Comparison of ENCODE assay signal across 8 cellular contexts in genomic region chr3:134308350-134308891, GRCh38. TPM values are rescaled to one million over a fixed set of nuclear protein-coding genes. Genes with fewer than 3 reads are reported as not detected.
DNase-seq lines count a peak whose midpoint lies in the region; ATAC-seq and TF ChIP-seq lines count a peak whose summit lies in the region.

No MANE protein-coding gene starts in this region.

- no TSS peak for BruUV-seq in IMR-90 (replicated peaks; lab: Mats Ljungman, UMichigan)

- CTCF ChIA-PET in IMR-90 (lab: Yijun Ruan, JAX): interaction anchor here (0.7 to 3.2 kb wide), 12 partner anchors 26 to 185 kb away, joined by 3 to 38 read pairs (median 3); no protein-coding TSS in a partner anchor

- peak overlapping the region; percentile 97 for H2BK15ac ChIP-seq in IMR-90 (ENCODE audit: low read depth, low read length)

- H3K36me3 ChIP-seq in IMR-90 (ENCODE audit: control insufficient read depth, insufficient read depth, low read length) (no peaks in the 10 kb centered on the region), Peyer's patch (no peaks in the 10 kb centered on the region)

- peak overlapping the region; percentile 65 for H4K5ac ChIP-seq in IMR-90 (ENCODE audit: low read depth, low read length)

- WGBS in IMR-90 (ENCODE audit: extremely low coverage in 2 of 2, insufficient read length in 1 of 2), 2 experiments: 25% methylated on average over 2 of the region's 11 CpGs; no CpG with 5 or more reads in 1 of the 2 experiments

- H3K56ac ChIP-seq in IMR-90 (ENCODE audit: extremely low read depth, insufficient read depth, low read length): peak overlapping the region; percentile 74; the same call in 1 of the 2 replicates

- H3K4me2 ChIP-seq in IMR-90 (ENCODE audit: low read depth, low read length): peak overlapping the region; percentile 45

- peak overlapping the region; percentile 83 for H3K18ac ChIP-seq in IMR-90 (ENCODE audit: low read depth, low read length)

- dilution Hi-C loops in IMR-90 (cut with HindIII; ENCODE audit: low sequenced_read_pairs, unreplicated experiment): no loop called here

- H2AFZ ChIP-seq in IMR-90 (replicated peaks; ENCODE audit: low read length, poor library complexity): peak overlapping the region; percentile 97

- peak overlapping the region; percentile 87 for H2AK5ac ChIP-seq in IMR-90 (ENCODE audit: low read depth, low read length)

- no peak overlapping the region for H3K4me3 Mint-ChIP-seq in neural crest cell

- H3K9me3 ChIP-seq in IMR-90 (ENCODE audit: control insufficient read depth, insufficient read depth, low read length) (no peaks in the 10 kb centered on the region), Peyer's patch (no peaks in the 10 kb centered on the region)

- peak; percentile 44 for DNase-seq in NK-92 treated with Interleukin-12 subunit alpha and Interleukin-12 subunit beta, amount 100 ng/mL, for 24 hours (lab: John Stamatoyannopoulos, UW)
- no peak for DNase-seq in NK-92 (lab: John Stamatoyannopoulos, UW; ENCODE audit: unreplicated experiment)
- peak; percentile 76 for DNase-seq in IMR-90
- DNase-seq in Peyer's patch: peak; percentile 65 to 91 (median 86)
- peak; percentile 52 for DNase-seq in activated T-helper 1 cell treated with Interleukin-2 at 50 U/mL for 16 hours (ENCODE audit: low read depth)
- peak; percentile 85 for DNase-seq in fibroblast of mammary gland (ENCODE audit: low read depth)
- peak; percentile 88 for DNase-seq in neural crest cell (ENCODE audit: low read depth, low spot score)
- DNase-seq in stimulated activated naive CD8-positive, alpha-beta T cell treated with anti-CD3 and anti-CD28 coated beads, Interleukin-15, Interleukin-2, amounts not matched to agents 100 U/mL and 50 U/mL, for 24 hours: peak; percentile 79

- peak overlapping the region; percentile 82 for H3K14ac ChIP-seq in IMR-90 (replicated peaks; ENCODE audit: low read depth, low read length)

- peak overlapping the region; percentile 99 for H2BK120ac ChIP-seq in IMR-90 (ENCODE audit: low read depth, low read length)

- TF ChIP-seq POLR2A in IMR-90 (IDR thresholded peaks at IDR 0.05; ENCODE audit: low read depth, low read length) (peak; percentile 65), Peyer's patch (IDR thresholded peaks at IDR 0.05) (no peak)

- H4K20me1 ChIP-seq in IMR-90 (ENCODE audit: insufficient read depth, low read length): no peaks in the 10 kb centered on the region

- intact Hi-C loops in IMR-90 (cut with micrococcal nuclease): loop anchor here (1.0 to 2.0 kb wide), 5 partner anchors 50 to 332 kb away; no protein-coding TSS in a partner anchor

- peaks cover 14% of the 10 kb centered on the region for H3K9me1 ChIP-seq in IMR-90 (ENCODE audit: insufficient read depth, low read length)

- peak overlapping the region; percentile 98 for H3K4ac ChIP-seq in IMR-90 (ENCODE audit: low read depth, low read length)

- no peaks in the 10 kb centered on the region for H3K9me3 Mint-ChIP-seq in neural crest cell

- in situ Hi-C loops in IMR-90 (cut with MboI; ENCODE audit: low sequenced_read_pairs): loop anchor here (5.0 to 10.0 kb wide), 3 partner anchors 96 to 374 kb away; no protein-coding TSS in a partner anchor

- H2AK9ac ChIP-seq in IMR-90 (replicated peaks; ENCODE audit: low read depth, low read length, poor library complexity): peak overlapping the region; percentile 98

- H3K4me1 ChIP-seq in IMR-90 (ENCODE audit: control insufficient read depth, insufficient read depth, low read length) (peaks cover 26% of the 10 kb centered on the region), Peyer's patch (peaks cover 7 to 22% (median 15%) of the 10 kb centered on the region in 4 donors)

- H3K4me3 ChIP-seq in IMR-90 (ENCODE audit: insufficient read depth, low read depth, low read length): peak overlapping the region; percentile 5; the same call in 1 of the 2 replicates
- H3K4me3 ChIP-seq in Peyer's patch: no peak overlapping the region
- no peak overlapping the region for H3K4me3 ChIP-seq in fibroblast of mammary gland (ENCODE audit: control insufficient read depth, low read depth, low read length)

- ATAC-seq in IMR-90 (ENCODE audit: low read depth): peak; percentile 77
- ATAC-seq in stimulated activated naive CD8-positive, alpha-beta T cell treated with anti-CD3 and anti-CD28 coated beads, Interleukin-15, Interleukin-2, amounts not matched to agents 100 U/mL and 50 U/mL, for 24 hours: peak; percentile 70

- peaks cover 20% of the 10 kb centered on the region for H3K4me1 Mint-ChIP-seq in neural crest cell

- peaks cover 3% of the 10 kb centered on the region for H3K27me3 Mint-ChIP-seq in neural crest cell (ENCODE audit: low read depth)

- TF ChIP-seq CTCF in IMR-90 (conservative IDR thresholded peaks at IDR 0.05; ENCODE audit: low read depth, low read length): peak; percentile 99
- peak; percentile 81 to 99 (median 96) for TF ChIP-seq CTCF in Peyer's patch (IDR thresholded peaks at IDR 0.05)
- TF ChIP-seq CTCF in fibroblast of mammary gland (conservative IDR thresholded peaks at IDR 0.05; ENCODE audit: control insufficient read depth, insufficient read depth, low read depth, low read length): peak; percentile 99
- peak; percentile 100 for TF ChIP-seq CTCF in neural crest cell (conservative IDR thresholded peaks at IDR 0.05)

- TF ChIP-seq RAD21 in IMR-90 (IDR thresholded peaks at IDR 0.05; ENCODE audit: low read length): peak; percentile 99

- peak overlapping the region; percentile 99 for H4K91ac ChIP-seq in IMR-90 (ENCODE audit: insufficient read depth, low read depth, low read length)

- peak overlapping the region; percentile 38 for H3K9ac ChIP-seq in IMR-90 (ENCODE audit: low read depth, low read length)

- POLR2A ChIA-PET in IMR-90 (lab: Charles Lee; ENCODE audit: unreplicated experiment): no interaction called here

- peaks cover 4 to 40% of the 10 kb centered on the region in 2 experiments; a peak in 3 of 4 replicates for H3K79me1 ChIP-seq in IMR-90 (ENCODE audit: low read depth in 1 of 2, low read length in 2 of 2)

- H3K27ac ChIP-seq in IMR-90 (ENCODE audit: insufficient read depth, low read length) (peak overlapping the region; percentile 82), Peyer's patch (peak overlapping the region; percentile 13 to 61 (median 36))

- H3K27me3 ChIP-seq in IMR-90 (ENCODE audit: control insufficient read depth, insufficient read depth, low read length) (no peaks in the 10 kb centered on the region), Peyer's patch (no peaks in the 10 kb centered on the region)

- H3K27ac Mint-ChIP-seq in neural crest cell (ENCODE audit: unreplicated experiment): no peak overlapping the region

- H2BK5ac ChIP-seq in IMR-90 (ENCODE audit: low read depth, low read length, poor library complexity, severe bottlenecking): peak overlapping the region; percentile 91

- H4K8ac ChIP-seq in IMR-90 (ENCODE audit: low read depth in 2 of 2, low read length in 2 of 2): peak overlapping the region; percentile 24 to 96

- H3K23ac ChIP-seq in IMR-90 (ENCODE audit: low read depth, low read length): peak overlapping the region; percentile 85

- H3K36me3 Mint-ChIP-seq in neural crest cell (ENCODE audit: low read depth): no peaks in the 10 kb centered on the region

- peak overlapping the region; percentile 99 for H2BK20ac ChIP-seq in IMR-90 (ENCODE audit: low read depth, low read length)

TF ChIP-seq in IMR-90, 13 proteins besides CTCF, POLR2A, EP300 and RAD21:
- TF ChIP-seq NFE2L2 (IDR thresholded peaks at IDR 0.05; ENCODE audit: low read depth, low read length) (no peak), USF2 (IDR thresholded peaks at IDR 0.05; ENCODE audit: low read depth, low read length) (0 out of 2 replicates have a peak, but pooled peaks have one; percentile 10), ELK1 (IDR thresholded peaks at IDR 0.05; ENCODE audit: borderline replicate concordance, low read depth, low read length) (no peak), MAFK (IDR thresholded peaks at IDR 0.05; ENCODE audit: low read depth, low read length) (no peak), RFX5 (IDR thresholded peaks at IDR 0.05; ENCODE audit: low read depth, low read length) (no peak), FOS (IDR thresholded peaks at IDR 0.05; ENCODE audit: low read depth, low read length) (0 out of 2 replicates have a peak, but pooled peaks have one; percentile 6), CHD1 (IDR thresholded peaks at IDR 0.05; ENCODE audit: low read depth, low read length) (peak; percentile 21; the same call in 1 of the 2 replicates), CEBPB (IDR thresholded peaks at IDR 0.05; ENCODE audit: low read depth, low read length) (no peak), BHLHE40 (IDR thresholded peaks at IDR 0.05; ENCODE audit: low read depth, low read length) (no peak), SMC3 (IDR thresholded peaks at IDR 0.05; ENCODE audit: low read depth, low read length) (peak; percentile 99), RCOR1 (IDR thresholded peaks at IDR 0.05; ENCODE audit: insufficient replicate concordance, low read length) (peak; percentile 43), MAZ (IDR thresholded peaks at IDR 0.05; ENCODE audit: borderline replicate concordance, low read depth, low read length) (peak; percentile 23; the same call in 1 of the 2 replicates), MXI1 (IDR thresholded peaks at IDR 0.05; ENCODE audit: borderline replicate concordance, low read depth, low read length) (peak; percentile 66; the same call in 1 of the 2 replicates)

RNA-seq across cellular contexts. Expression of gene RYK, which starts 57.8 kb away (rescaled TPM):
- total RNA-seq in IMR-90 (2012; rRNA removed) (106 TPM in 2 replicates), Peyer's patch (10 to 100 TPM; 24.3 to 71.4 (median 38.2) TPM), neural crest cell (56.1 and 57.4 TPM in 2 replicates)
- polyA plus RNA-seq in IMR-90 (2012; rRNA removed): 35.0 and 42.4 TPM in 2 replicates
- polyA plus RNA-seq in IMR-90 (2012; cell fraction: cytosol; rRNA removed): 12.1 and 16.0 TPM in 2 replicates
- 16.5 and 76.9 TPM in 2 replicates for polyA plus RNA-seq in IMR-90 (2012; cell fraction: nucleus; rRNA removed; ENCODE audit: low replicate concordance)
